In the genomic region with DNA sequence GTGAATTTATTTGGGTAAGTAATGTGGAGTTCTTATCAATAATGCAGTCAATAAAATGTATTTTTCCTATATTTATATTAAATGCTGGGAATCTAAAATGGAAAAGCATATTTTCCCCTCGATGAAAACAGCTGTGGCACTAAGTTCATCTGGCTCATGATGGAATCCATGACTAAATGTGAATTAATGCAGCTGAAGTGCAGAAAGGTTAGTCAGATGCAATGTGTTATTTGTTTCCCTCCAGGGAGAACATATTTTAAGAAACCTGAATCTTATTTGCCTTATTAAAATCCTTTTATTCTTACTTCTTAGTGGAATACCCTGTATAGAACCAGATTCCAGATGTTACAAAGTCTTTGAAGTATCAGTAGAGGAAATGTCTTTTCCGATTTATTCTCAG, we compare ENCODE assay signal across 19 cellular contexts.
"Had no signal": no experiment of that assay in that cellular context is flagged by ENCODE, and none has a peak within 500 bp of the region (broad histone marks: within the 10 kb centered on the region; RNA-seq: fewer than 3 reads in every experiment).

No MANE protein-coding gene starts in this region.

- H3K27ac ChIP-seq: ascending aorta, coronary artery, pancreas, right lobe of liver had no signal

- H3K4me1 Mint-ChIP-seq: activated CD8-positive, alpha-beta memory T cell treated with anti-CD3 and anti-CD28 coated beads, Interleukin-2, amount 10 ng/mL, durations not matched to agents 7 days and 5 days; activated naive CD4-positive, alpha-beta T cell treated with anti-CD3 and anti-CD28 coated beads, Interleukin-2, amount 10 ng/mL, durations not matched to agents 7 days and 5 days; central memory CD8-positive, alpha-beta T cell; immature natural killer cell had no signal

- H3K36me3 ChIP-seq: ascending aorta, neutrophil, pancreas, right lobe of liver had no signal

- DNase-seq: activated CD4-positive, alpha-beta memory T cell treated with anti-CD3 and anti-CD28 coated beads for 36 hours; activated CD8-positive, alpha-beta memory T cell treated with anti-CD3 and anti-CD28 coated beads, Interleukin-2, amount 10 ng/mL, durations not matched to agents 7 days and 5 days; activated naive CD4-positive, alpha-beta T cell treated with anti-CD3 and anti-CD28 coated beads, Interleukin-2, amount 10 ng/mL, durations not matched to agents 7 days and 5 days; activated T-cell treated with anti-CD3 and anti-CD28 coated beads, Interleukin-2, amount 50 U/mL, for 24 hours; effector CD4-positive, alpha-beta T cell; immature natural killer cell; left ventricle myocardium superior; mesendoderm; pancreas; right lobe of liver; stimulated activated naive CD4-positive, alpha-beta T cell; T-helper 2 cell had no signal

- H3K27ac Mint-ChIP-seq: activated CD4-positive, alpha-beta memory T cell treated with anti-CD3 and anti-CD28 coated beads for 36 hours; activated CD8-positive, alpha-beta memory T cell treated with anti-CD3 and anti-CD28 coated beads, Interleukin-2, amount 10 ng/mL, durations not matched to agents 7 days and 5 days; activated naive CD4-positive, alpha-beta T cell treated with anti-CD3 and anti-CD28 coated beads, Interleukin-2, amount 10 ng/mL, durations not matched to agents 7 days and 5 days; activated T-cell treated with anti-CD3 and anti-CD28 coated beads, Interleukin-2, amount 50 U/mL, for 24 hours; activated T-helper 2 cell treated with anti-CD3 and anti-CD28 coated beads, Interferon-gamma antibody, Interleukin-2, Interleukin-4, amounts not matched to agents 10 μg/mL and 5 μg/mL and 100 μg/mL, durations not matched to agents 14 hours and 24 hours and 36 hours; immature natural killer cell; natural killer cell treated with Interleukin-12 subunit alpha and Interleukin-12 subunit beta and Interleukin-15 and Interleukin-18, amount 100 ng/mL, for 72 hours had no signal

- ATAC-seq: activated CD8-positive, alpha-beta memory T cell treated with anti-CD3 and anti-CD28 coated beads, Interleukin-2, amount 10 ng/mL, durations not matched to agents 7 days and 5 days; esophagus mucosa; left ventricle myocardium superior; natural killer cell treated with Interleukin-12 subunit alpha and Interleukin-12 subunit beta and Interleukin-15 and Interleukin-18, amount 100 ng/mL, for 72 hours; pancreas; right lobe of liver had no signal

- H3K4me1 ChIP-seq: ascending aorta had no signal

- H3K27me3 Mint-ChIP-seq: activated CD4-positive, alpha-beta memory T cell treated with anti-CD3 and anti-CD28 coated beads for 36 hours; activated CD8-positive, alpha-beta memory T cell treated with anti-CD3 and anti-CD28 coated beads, Interleukin-2, amount 10 ng/mL, durations not matched to agents 7 days and 5 days; activated naive CD4-positive, alpha-beta T cell treated with anti-CD3 and anti-CD28 coated beads, Interleukin-2, amount 10 ng/mL, durations not matched to agents 7 days and 5 days; activated T-cell treated with anti-CD3 and anti-CD28 coated beads, Interleukin-2, amount 50 U/mL, for 24 hours; central memory CD8-positive, alpha-beta T cell; natural killer cell treated with Interleukin-12 subunit alpha and Interleukin-12 subunit beta and Interleukin-15 and Interleukin-18, amount 100 ng/mL, for 72 hours had no signal

- H3K36me3 Mint-ChIP-seq: activated CD4-positive, alpha-beta memory T cell treated with anti-CD3 and anti-CD28 coated beads for 36 hours; activated CD8-positive, alpha-beta memory T cell treated with anti-CD3 and anti-CD28 coated beads, Interleukin-2, amount 10 ng/mL, durations not matched to agents 7 days and 5 days; activated naive CD4-positive, alpha-beta T cell treated with anti-CD3 and anti-CD28 coated beads, Interleukin-2, amount 10 ng/mL, durations not matched to agents 7 days and 5 days; immature natural killer cell; natural killer cell treated with Interleukin-12 subunit alpha and Interleukin-12 subunit beta and Interleukin-15 and Interleukin-18, amount 100 ng/mL, for 72 hours had no signal

- H3K4me3 ChIP-seq: ascending aorta, coronary artery, pancreas, right lobe of liver had no signal

- H3K4me3 Mint-ChIP-seq: activated CD4-positive, alpha-beta memory T cell treated with anti-CD3 and anti-CD28 coated beads for 36 hours; activated CD8-positive, alpha-beta memory T cell treated with anti-CD3 and anti-CD28 coated beads, Interleukin-2, amount 10 ng/mL, durations not matched to agents 7 days and 5 days; activated naive CD4-positive, alpha-beta T cell treated with anti-CD3 and anti-CD28 coated beads, Interleukin-2, amount 10 ng/mL, durations not matched to agents 7 days and 5 days; activated T-cell treated with anti-CD3 and anti-CD28 coated beads, Interleukin-2, amount 50 U/mL, for 24 hours; central memory CD8-positive, alpha-beta T cell; immature natural killer cell; natural killer cell treated with Interleukin-12 subunit alpha and Interleukin-12 subunit beta and Interleukin-15 and Interleukin-18, amount 100 ng/mL, for 72 hours had no signal

- H3K9me3 ChIP-seq: ascending aorta, neutrophil, pancreas, right lobe of liver had no signal

- H3K9me3 Mint-ChIP-seq: activated naive CD4-positive, alpha-beta T cell treated with anti-CD3 and anti-CD28 coated beads, Interleukin-2, amount 10 ng/mL, durations not matched to agents 7 days and 5 days; activated T-helper 2 cell treated with anti-CD3 and anti-CD28 coated beads, Interferon-gamma antibody, Interleukin-2, Interleukin-4, amounts not matched to agents 10 μg/mL and 5 μg/mL and 100 μg/mL, durations not matched to agents 14 hours and 24 hours and 36 hours had no signal
